Comparison of ENCODE assay signal across 24 cellular contexts in the genomic region with DNA sequence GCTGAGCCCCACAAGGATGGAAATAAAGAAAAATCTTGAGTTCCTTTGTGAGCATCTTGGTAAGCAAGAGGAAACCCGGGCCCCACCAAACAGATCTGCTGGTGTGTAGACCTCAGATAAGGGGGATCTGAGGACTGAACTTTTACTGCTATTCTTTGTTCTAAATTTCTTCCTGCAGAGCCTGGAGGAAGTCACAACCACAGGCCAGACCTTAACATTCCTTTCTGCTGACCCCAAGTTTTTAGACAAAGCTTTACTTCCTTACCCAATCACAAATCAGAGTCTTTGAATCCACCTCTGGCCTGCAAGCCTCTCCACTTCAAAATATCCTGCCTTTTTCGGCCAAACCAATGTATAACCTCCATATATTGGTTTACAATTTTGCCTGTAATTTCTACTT.
DNase-seq lines count a peak whose midpoint lies in the region; ATAC-seq, FAIRE-seq and TF ChIP-seq lines count a peak whose summit lies in the region.
"Had no signal": no experiment of that assay in that cellular context is flagged by ENCODE, and none has a peak within 500 bp of the region (broad histone marks: within the 10 kb centered on the region; RNA-seq: fewer than 3 reads in every experiment).

No MANE protein-coding gene starts in this region.

- no peak overlapping the region for H2BK5ac ChIP-seq in neuronal stem cell (ENCODE audit: low read length)

- ATAC-seq in GM21529 (IDR thresholded peaks at IDR 0.05; ENCODE audit: unreplicated experiment) = no peak
- no peak for ATAC-seq in GM21360 (IDR thresholded peaks at IDR 0.05; ENCODE audit: unreplicated experiment)
- ATAC-seq: activated CD8-positive, alpha-beta memory T cell treated with anti-CD3 and anti-CD28 coated beads, Interleukin-2, amount 10 ng/mL, durations not matched to agents 7 days and 5 days; GM12878; GM23338; left colon; stimulated activated effector memory CD8-positive, alpha-beta T cell treated with anti-CD3 and anti-CD28 coated beads, Interleukin-12 subunit alpha, Interleukin-12 subunit beta, amount 100 ng/mL, for 72 hours had no signal

- H3K79me1 ChIP-seq in neuronal stem cell (ENCODE audit: low read depth, low read length) = no peaks in the 10 kb centered on the region

- no peak overlapping the region for H2BK12ac ChIP-seq in neuronal stem cell (ENCODE audit: low read length)

- WGBS in neuronal stem cell (ENCODE audit: extremely low coverage in 2 of 2, insufficient read length in 2 of 2, insufficient replicate concordance in 1 of 2), 2 donors = no CpG with 5 or more reads among the region's 2 CpGs

- no peak overlapping the region for H2BK15ac ChIP-seq in neuronal stem cell (ENCODE audit: low read length)

- peak overlapping the region; percentile 58 for H2AFZ ChIP-seq in neuronal stem cell (ENCODE audit: low read length)
- H2AFZ ChIP-seq: GM23338 had no signal

- H3K27ac ChIP-seq in neuronal stem cell (replicated peaks; ENCODE audit: low read length) = no peak overlapping the region
- H3K27ac ChIP-seq: ascending aorta, esophagus squamous epithelium, right atrium auricular region had no signal

- no peaks in the 10 kb centered on the region for H3K36me3 ChIP-seq in neuronal stem cell (replicated peaks in 1 of 2; ENCODE audit: control insufficient read depth in 2 of 2, insufficient read depth in 2 of 2, low read length in 2 of 2)
- H3K36me3 ChIP-seq: ascending aorta, esophagus squamous epithelium, right atrium auricular region had no signal

- no peak overlapping the region for H4K91ac ChIP-seq in neuronal stem cell (ENCODE audit: low read depth, low read length, poor library complexity)

- H3K9me3 ChIP-seq in neuronal stem cell (replicated peaks in 1 of 2; ENCODE audit: control insufficient read depth in 2 of 2, insufficient read depth in 1 of 2, low read depth in 1 of 2, low read length in 2 of 2) = no peaks in the 10 kb centered on the region
- H3K9me3 ChIP-seq: ascending aorta, esophagus squamous epithelium, right atrium auricular region had no signal

- no peaks in the 10 kb centered on the region for H3K27me3 ChIP-seq in neuronal stem cell (ENCODE audit: control insufficient read depth in 3 of 3, insufficient read depth in 3 of 3, low read depth in 1 of 3, low read length in 3 of 3)
- H3K27me3 ChIP-seq: ascending aorta, esophagus squamous epithelium, right atrium auricular region had no signal

- H3K23ac ChIP-seq in neuronal stem cell (ENCODE audit: low read depth, low read length, poor library complexity) = no peak overlapping the region

- no peak overlapping the region for H4K8ac ChIP-seq in neuronal stem cell (ENCODE audit: low read depth, low read length)

- no peak overlapping the region for H3K4ac ChIP-seq in neuronal stem cell (ENCODE audit: low read length)

- H2BK120ac ChIP-seq in neuronal stem cell (ENCODE audit: low read depth, low read length) = no peak overlapping the region

- TF ChIP-seq CTCF in fibroblast of the aortic adventitia (IDR thresholded peaks at IDR 0.05; ENCODE audit: insufficient read depth, low read length) (no peak), GM10266 (IDR thresholded peaks at IDR 0.05; ENCODE audit: control insufficient read depth, insufficient read depth, low read depth, missing control alignments) (no peak)

- peaks cover 12% of the 10 kb centered on the region in 2 donors for H3K4me1 ChIP-seq in neuronal stem cell (ENCODE audit: control insufficient read depth in 2 of 2, insufficient read depth in 1 of 2, low read depth in 1 of 2, low read length in 2 of 2)
- H3K4me1 ChIP-seq: ascending aorta, esophagus squamous epithelium, right atrium auricular region had no signal

- no peak overlapping the region for H3K18ac ChIP-seq in neuronal stem cell (ENCODE audit: low read length)

- FAIRE-seq in RCC 7860 (lab: Jason Lieb, UNC) = no peak
- FAIRE-seq: GM12878 had no signal

- no peak overlapping the region for H3K4me3 ChIP-seq in fibroblast of the aortic adventitia (ENCODE audit: low read depth, low read length)
- H3K4me3 ChIP-seq in neuronal stem cell (ENCODE audit: low read length in 2 of 2) = no peak overlapping the region
- H3K4me3 ChIP-seq: ascending aorta, esophagus squamous epithelium, GM12878, GM23338, right atrium auricular region had no signal

- H3K4me2 ChIP-seq in neuronal stem cell (ENCODE audit: insufficient read depth, low read length, poor library complexity, severe bottlenecking) = no peak overlapping the region
- H3K4me2 ChIP-seq: GM23338 had no signal

- DNase-seq in Daoy (ENCODE audit: low read depth) = peak; percentile 46
- peak; percentile 27 for DNase-seq in RCC 7860 (ENCODE audit: low spot score)
- peak; percentile 1 for DNase-seq in fibroblast of the aortic adventitia (ENCODE audit: low read depth)
- no peak for DNase-seq in neuronal stem cell (ENCODE audit: low spot score)
- DNase-seq in stimulated activated CD8-positive, alpha-beta memory T cell treated with anti-CD3 and anti-CD28 coated beads, Interleukin-4, amount 100 ng/mL, for 48 hours = no peak
- no peak for DNase-seq in GM10266 (ENCODE audit: extremely low spot score)
- DNase-seq: activated CD4-positive, alpha-beta T cell treated with anti-CD3 and anti-CD28 coated beads, Interleukin-2, amount 10 ng/mL, durations not matched to agents 24 days and 14 days; activated CD8-positive, alpha-beta memory T cell treated with anti-CD3 and anti-CD28 coated beads, Interleukin-2, amount 10 ng/mL, durations not matched to agents 7 days and 5 days; CD4-positive, CD25-positive, alpha-beta regulatory T cell; effector memory CD4-positive, alpha-beta T cell; esophagus squamous epithelium; GF-D8; left colon; NCI-H1092; NCI-H2081; NCI-H446 treated with DMSO at 0.1 percent for 48 hours; NK-92 treated with Interleukin-12 subunit alpha and Interleukin-12 subunit beta, amount 100 ng/mL, for 24 hours had no signal

- no peak overlapping the region for H3K9ac ChIP-seq in neuronal stem cell (ENCODE audit: low read depth, low read length, poor library complexity)

- H3K14ac ChIP-seq in neuronal stem cell (ENCODE audit: low read length) = no peak overlapping the region

- no peak overlapping the region for H2AK5ac ChIP-seq in neuronal stem cell (ENCODE audit: low read depth, low read length)

Comparison
In these comparisons a context has a peak if more than half of its experiments do, and no peak if none do; other contexts are left out.
1. DNase-seq: peak in Daoy (single experiment), RCC 7860 (single experiment) and fibroblast of the aortic adventitia (single experiment); none in neuronal stem cell (single experiment), stimulated activated CD8-positive, alpha-beta memory T cell treated with anti-CD3 and anti-CD28 coated beads, Interleukin-4, amount 100 ng/mL, for 48 hours (single experiment) and GM10266 (single experiment).